Comparison of ENCODE assay signal across 2 cellular contexts in the genomic region with DNA sequence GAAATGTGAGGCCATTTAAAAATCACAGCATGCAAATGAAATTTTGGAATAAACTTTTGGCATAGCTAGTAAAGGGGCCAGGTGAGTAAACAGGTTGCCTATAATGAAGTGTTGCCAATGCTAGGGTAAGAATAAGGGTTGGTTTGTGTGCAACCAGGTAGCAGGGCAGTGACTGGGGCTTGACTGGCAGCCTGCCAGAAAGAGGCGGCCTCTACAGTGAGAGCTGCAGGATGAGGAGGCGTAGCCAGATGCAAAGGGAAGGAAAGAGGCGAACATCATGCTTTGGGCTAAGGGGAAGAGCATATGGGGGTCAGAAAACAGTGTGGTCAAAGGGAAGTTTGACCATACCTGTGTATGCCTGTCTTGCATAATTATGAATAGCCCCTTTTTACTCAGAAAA.
TF ChIP-seq lines count a peak whose summit lies in the region.

No MANE protein-coding gene starts in this region.

TF ChIP-seq in Ishikawa, 13 proteins besides CTCF, POLR2A, EP300 and RAD21 (continued from another document):
- TF ChIP-seq, protein P1, sequence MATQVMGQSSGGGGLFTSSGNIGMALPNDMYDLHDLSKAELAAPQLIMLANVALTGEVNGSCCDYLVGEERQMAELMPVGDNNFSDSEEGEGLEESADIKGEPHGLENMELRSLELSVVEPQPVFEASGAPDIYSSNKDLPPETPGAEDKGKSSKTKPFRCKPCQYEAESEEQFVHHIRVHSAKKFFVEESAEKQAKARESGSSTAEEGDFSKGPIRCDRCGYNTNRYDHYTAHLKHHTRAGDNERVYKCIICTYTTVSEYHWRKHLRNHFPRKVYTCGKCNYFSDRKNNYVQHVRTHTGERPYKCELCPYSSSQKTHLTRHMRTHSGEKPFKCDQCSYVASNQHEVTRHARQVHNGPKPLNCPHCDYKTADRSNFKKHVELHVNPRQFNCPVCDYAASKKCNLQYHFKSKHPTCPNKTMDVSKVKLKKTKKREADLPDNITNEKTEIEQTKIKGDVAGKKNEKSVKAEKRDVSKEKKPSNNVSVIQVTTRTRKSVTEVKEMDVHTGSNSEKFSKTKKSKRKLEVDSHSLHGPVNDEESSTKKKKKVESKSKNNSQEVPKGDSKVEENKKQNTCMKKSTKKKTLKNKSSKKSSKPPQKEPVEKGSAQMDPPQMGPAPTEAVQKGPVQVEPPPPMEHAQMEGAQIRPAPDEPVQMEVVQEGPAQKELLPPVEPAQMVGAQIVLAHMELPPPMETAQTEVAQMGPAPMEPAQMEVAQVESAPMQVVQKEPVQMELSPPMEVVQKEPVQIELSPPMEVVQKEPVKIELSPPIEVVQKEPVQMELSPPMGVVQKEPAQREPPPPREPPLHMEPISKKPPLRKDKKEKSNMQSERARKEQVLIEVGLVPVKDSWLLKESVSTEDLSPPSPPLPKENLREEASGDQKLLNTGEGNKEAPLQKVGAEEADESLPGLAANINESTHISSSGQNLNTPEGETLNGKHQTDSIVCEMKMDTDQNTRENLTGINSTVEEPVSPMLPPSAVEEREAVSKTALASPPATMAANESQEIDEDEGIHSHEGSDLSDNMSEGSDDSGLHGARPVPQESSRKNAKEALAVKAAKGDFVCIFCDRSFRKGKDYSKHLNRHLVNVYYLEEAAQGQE (IDR thresholded peaks at IDR 0.05; ENCODE audit: low read depth) = no peak
- TF ChIP-seq NFIC (IDR thresholded peaks at IDR 0.05) (peak; percentile 64), TEAD4 (IDR thresholded peaks at IDR 0.05) (no peak), CEBPB (IDR thresholded peaks at IDR 0.05) (no peak)
- TF ChIP-seq, protein P2, sequence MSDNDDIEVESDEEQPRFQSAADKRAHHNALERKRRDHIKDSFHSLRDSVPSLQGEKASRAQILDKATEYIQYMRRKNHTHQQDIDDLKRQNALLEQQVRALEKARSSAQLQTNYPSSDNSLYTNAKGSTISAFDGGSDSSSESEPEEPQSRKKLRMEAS (IDR thresholded peaks at IDR 0.05) = no peak
TF ChIP-seq in Ishikawa: peak in this region for 1.

TF ChIP-seq in HepG2, 621 proteins besides CTCF, POLR2A, EP300 and RAD21 (continued from another document):
- TF ChIP-seq, protein P3, sequence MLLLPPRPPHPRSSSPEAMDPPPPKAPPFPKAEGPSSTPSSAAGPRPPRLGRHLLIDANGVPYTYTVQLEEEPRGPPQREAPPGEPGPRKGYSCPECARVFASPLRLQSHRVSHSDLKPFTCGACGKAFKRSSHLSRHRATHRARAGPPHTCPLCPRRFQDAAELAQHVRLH (CRISPR knock-in tag; IDR thresholded peaks at IDR 0.05; ENCODE audit: borderline replicate concordance, low read depth) = no peak
- no peak for TF ChIP-seq IRX3 (CRISPR knock-in tag; IDR thresholded peaks at IDR 0.05; ENCODE audit: borderline replicate concordance, low read depth)
- no peak for TF ChIP-seq HOXA7 (CRISPR knock-in tag; IDR thresholded peaks at IDR 0.05)
- no peak for TF ChIP-seq SMAD1 (CRISPR knock-in tag; IDR thresholded peaks at IDR 0.05; ENCODE audit: borderline replicate concordance, low read depth)
- TF ChIP-seq ISX (CRISPR knock-in tag; conservative IDR thresholded peaks at IDR 0.05) = no peak
- TF ChIP-seq, protein P4, sequence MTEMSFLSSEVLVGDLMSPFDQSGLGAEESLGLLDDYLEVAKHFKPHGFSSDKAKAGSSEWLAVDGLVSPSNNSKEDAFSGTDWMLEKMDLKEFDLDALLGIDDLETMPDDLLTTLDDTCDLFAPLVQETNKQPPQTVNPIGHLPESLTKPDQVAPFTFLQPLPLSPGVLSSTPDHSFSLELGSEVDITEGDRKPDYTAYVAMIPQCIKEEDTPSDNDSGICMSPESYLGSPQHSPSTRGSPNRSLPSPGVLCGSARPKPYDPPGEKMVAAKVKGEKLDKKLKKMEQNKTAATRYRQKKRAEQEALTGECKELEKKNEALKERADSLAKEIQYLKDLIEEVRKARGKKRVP (CRISPR knock-in tag; IDR thresholded peaks at IDR 0.05) = no peak
- no peak for TF ChIP-seq FOXK1 (CRISPR knock-in tag; IDR thresholded peaks at IDR 0.05; ENCODE audit: borderline replicate concordance, low read depth)
- no peak for TF ChIP-seq PRMT3 (CRISPR knock-in tag; IDR thresholded peaks at IDR 0.05; ENCODE audit: borderline replicate concordance, low read depth)
- TF ChIP-seq ELF3 (CRISPR knock-in tag; IDR thresholded peaks at IDR 0.05) = no peak
- no peak for TF ChIP-seq ZNF556 (CRISPR knock-in tag; IDR thresholded peaks at IDR 0.05; ENCODE audit: borderline replicate concordance)
- TF ChIP-seq, protein P5, sequence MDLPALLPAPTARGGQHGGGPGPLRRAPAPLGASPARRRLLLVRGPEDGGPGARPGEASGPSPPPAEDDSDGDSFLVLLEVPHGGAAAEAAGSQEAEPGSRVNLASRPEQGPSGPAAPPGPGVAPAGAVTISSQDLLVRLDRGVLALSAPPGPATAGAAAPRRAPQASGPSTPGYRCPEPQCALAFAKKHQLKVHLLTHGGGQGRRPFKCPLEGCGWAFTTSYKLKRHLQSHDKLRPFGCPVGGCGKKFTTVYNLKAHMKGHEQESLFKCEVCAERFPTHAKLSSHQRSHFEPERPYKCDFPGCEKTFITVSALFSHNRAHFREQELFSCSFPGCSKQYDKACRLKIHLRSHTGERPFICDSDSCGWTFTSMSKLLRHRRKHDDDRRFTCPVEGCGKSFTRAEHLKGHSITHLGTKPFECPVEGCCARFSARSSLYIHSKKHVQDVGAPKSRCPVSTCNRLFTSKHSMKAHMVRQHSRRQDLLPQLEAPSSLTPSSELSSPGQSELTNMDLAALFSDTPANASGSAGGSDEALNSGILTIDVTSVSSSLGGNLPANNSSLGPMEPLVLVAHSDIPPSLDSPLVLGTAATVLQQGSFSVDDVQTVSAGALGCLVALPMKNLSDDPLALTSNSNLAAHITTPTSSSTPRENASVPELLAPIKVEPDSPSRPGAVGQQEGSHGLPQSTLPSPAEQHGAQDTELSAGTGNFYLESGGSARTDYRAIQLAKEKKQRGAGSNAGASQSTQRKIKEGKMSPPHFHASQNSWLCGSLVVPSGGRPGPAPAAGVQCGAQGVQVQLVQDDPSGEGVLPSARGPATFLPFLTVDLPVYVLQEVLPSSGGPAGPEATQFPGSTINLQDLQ (CRISPR knock-in tag; IDR thresholded peaks at IDR 0.05) = no peak
- TF ChIP-seq YY1 (IDR thresholded peaks at IDR 0.05; ENCODE audit: insufficient read depth, insufficient replicate concordance, low read depth, low read length) = no peak
- TF ChIP-seq, protein P6, sequence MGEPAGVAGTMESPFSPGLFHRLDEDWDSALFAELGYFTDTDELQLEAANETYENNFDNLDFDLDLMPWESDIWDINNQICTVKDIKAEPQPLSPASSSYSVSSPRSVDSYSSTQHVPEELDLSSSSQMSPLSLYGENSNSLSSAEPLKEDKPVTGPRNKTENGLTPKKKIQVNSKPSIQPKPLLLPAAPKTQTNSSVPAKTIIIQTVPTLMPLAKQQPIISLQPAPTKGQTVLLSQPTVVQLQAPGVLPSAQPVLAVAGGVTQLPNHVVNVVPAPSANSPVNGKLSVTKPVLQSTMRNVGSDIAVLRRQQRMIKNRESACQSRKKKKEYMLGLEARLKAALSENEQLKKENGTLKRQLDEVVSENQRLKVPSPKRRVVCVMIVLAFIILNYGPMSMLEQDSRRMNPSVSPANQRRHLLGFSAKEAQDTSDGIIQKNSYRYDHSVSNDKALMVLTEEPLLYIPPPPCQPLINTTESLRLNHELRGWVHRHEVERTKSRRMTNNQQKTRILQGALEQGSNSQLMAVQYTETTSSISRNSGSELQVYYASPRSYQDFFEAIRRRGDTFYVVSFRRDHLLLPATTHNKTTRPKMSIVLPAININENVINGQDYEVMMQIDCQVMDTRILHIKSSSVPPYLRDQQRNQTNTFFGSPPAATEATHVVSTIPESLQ (CRISPR knock-in tag; conservative IDR thresholded peaks at IDR 0.05) = no peak
- no peak for TF ChIP-seq ZNF550 (CRISPR knock-in tag; IDR thresholded peaks at IDR 0.05; ENCODE audit: borderline replicate concordance)
- no peak for TF ChIP-seq ZNF496 (CRISPR knock-in tag; IDR thresholded peaks at IDR 0.05; ENCODE audit: insufficient replicate concordance)
